8 cellular contexts compared by ENCODE assay signal in the genomic region with DNA sequence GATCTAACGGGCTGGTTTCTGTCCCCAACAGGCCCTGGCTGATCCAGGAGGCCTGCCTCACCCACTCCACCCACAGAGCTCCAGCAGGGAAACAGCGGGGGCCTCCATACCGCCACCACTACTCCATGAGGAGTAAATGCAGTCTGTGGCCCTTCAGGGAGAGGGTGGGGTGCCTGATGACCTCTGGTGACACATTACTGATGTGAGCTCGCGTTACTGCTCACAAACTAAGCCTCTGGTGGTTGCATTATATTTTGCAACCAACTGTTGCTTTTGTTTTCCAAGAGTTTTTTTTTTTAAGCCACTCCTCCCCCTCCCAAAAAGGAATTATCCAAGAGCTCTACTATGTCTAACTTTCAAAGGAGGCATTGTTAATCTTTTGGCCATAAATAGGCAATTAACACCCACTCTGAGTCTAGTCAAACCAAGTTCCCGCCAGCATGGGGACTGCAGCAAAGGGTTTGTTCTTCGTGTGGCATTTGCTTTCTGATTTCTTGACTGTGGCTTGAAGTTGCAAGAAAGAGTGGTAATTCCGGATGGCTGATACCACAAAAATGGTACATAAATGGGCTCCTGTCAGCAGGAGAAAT.
A peak's percentile ranks its signal among the peaks of the same experiment; 100 is the strongest.
DNase-seq lines count a peak whose midpoint lies in the region; TF ChIP-seq lines count a peak whose summit lies in the region.

No MANE protein-coding gene starts in this region.

- H3K79me2 ChIP-seq in osteoblast (ENCODE audit: insufficient read depth, low read length): peaks cover 12% of the 10 kb centered on the region

- peaks cover 2% of the 10 kb centered on the region for H3K27me3 Mint-ChIP-seq in activated T-helper 1 cell treated with anti-CD3 and anti-CD28 coated beads, Interleukin-12 subunit alpha, Interleukin-12 subunit beta, Interleukin-2, Interleukin-4 antibody, amounts not matched to agents 30 ng/mL and 10 ng/mL and 1 ng/mL, durations not matched to agents 14 hours and 24 hours and 36 hours (ENCODE audit: insufficient read depth)

- no peaks in the 10 kb centered on the region for H3K4me1 ChIP-seq in osteoblast (ENCODE audit: insufficient read depth, low read length)

- no peak overlapping the region for H3K4me2 ChIP-seq in osteoblast (ENCODE audit: insufficient read depth, low read length)

- H4K20me1 ChIP-seq in osteoblast (ENCODE audit: insufficient read depth, low read length): peaks cover 41% of the 10 kb centered on the region

- peaks cover 25% of the 10 kb centered on the region for H3K36me3 Mint-ChIP-seq in activated T-helper 1 cell treated with anti-CD3 and anti-CD28 coated beads, Interleukin-12 subunit alpha, Interleukin-12 subunit beta, Interleukin-2, Interleukin-4 antibody, amounts not matched to agents 30 ng/mL and 10 ng/mL and 1 ng/mL, durations not matched to agents 14 hours and 24 hours and 36 hours (ENCODE audit: low read depth)

- no peaks in the 10 kb centered on the region for H3K36me3 ChIP-seq in osteoblast (ENCODE audit: insufficient read depth, low read length)

- H3K4me3 Mint-ChIP-seq in activated T-helper 1 cell treated with anti-CD3 and anti-CD28 coated beads, Interleukin-12 subunit alpha, Interleukin-12 subunit beta, Interleukin-2, Interleukin-4 antibody, amounts not matched to agents 30 ng/mL and 10 ng/mL and 1 ng/mL, durations not matched to agents 14 hours and 24 hours and 36 hours: no peak overlapping the region

- intact Hi-C loops in activated T-helper 1 cell treated with anti-CD3 and anti-CD28 coated beads, Interleukin-12 subunit alpha, Interleukin-12 subunit beta, Interleukin-2, Interleukin-4 antibody, amounts not matched to agents 30 ng/mL and 10 ng/mL and 1 ng/mL, durations not matched to agents 14 hours and 24 hours and 36 hours (cut with micrococcal nuclease): loop anchor here (2.0 kb wide), 1 partner anchor 17 kb away; no protein-coding TSS in a partner anchor

- peaks cover 40% of the 10 kb centered on the region for H3K4me1 Mint-ChIP-seq in activated T-helper 1 cell treated with anti-CD3 and anti-CD28 coated beads, Interleukin-12 subunit alpha, Interleukin-12 subunit beta, Interleukin-2, Interleukin-4 antibody, amounts not matched to agents 30 ng/mL and 10 ng/mL and 1 ng/mL, durations not matched to agents 14 hours and 24 hours and 36 hours (ENCODE audit: low read depth)

- H3K9me3 Mint-ChIP-seq in activated T-helper 1 cell treated with anti-CD3 and anti-CD28 coated beads, Interleukin-12 subunit alpha, Interleukin-12 subunit beta, Interleukin-2, Interleukin-4 antibody, amounts not matched to agents 30 ng/mL and 10 ng/mL and 1 ng/mL, durations not matched to agents 14 hours and 24 hours and 36 hours: no peaks in the 10 kb centered on the region

- no peak overlapping the region for H2AFZ ChIP-seq in osteoblast (ENCODE audit: low read length)

- TF ChIP-seq CTCF in fibroblast of the aortic adventitia (IDR thresholded peaks at IDR 0.05; ENCODE audit: insufficient read depth, low read length): peak; percentile 28
- peak; percentile 24 for TF ChIP-seq CTCF in osteoblast (IDR thresholded peaks at IDR 0.05; ENCODE audit: extremely low read depth, low read depth, low read length)

- H3K9me3 ChIP-seq in osteoblast (ENCODE audit: low read depth, low read length): no peaks in the 10 kb centered on the region

- H3K27ac Mint-ChIP-seq in activated T-helper 1 cell treated with anti-CD3 and anti-CD28 coated beads, Interleukin-12 subunit alpha, Interleukin-12 subunit beta, Interleukin-2, Interleukin-4 antibody, amounts not matched to agents 30 ng/mL and 10 ng/mL and 1 ng/mL, durations not matched to agents 14 hours and 24 hours and 36 hours: no peak overlapping the region

- peak; percentile 12 for DNase-seq in DMS53 (lab: John Stamatoyannopoulos, UW)
- DNase-seq in DMS53 treated with DMSO at 0.1 percent for 48 hours (lab: John Stamatoyannopoulos, UW; ENCODE audit: unreplicated experiment): no peak
- peak; percentile 89 for DNase-seq in SW480 (ENCODE audit: low spot score)
- peak; percentile 38 for DNase-seq in fibroblast of the aortic adventitia (ENCODE audit: low read depth)
- peak; percentile 96 for DNase-seq in osteoblast (ENCODE audit: insufficient read length, low spot score, missing footprints)
- DNase-seq in activated T-helper 1 cell treated with anti-CD3 and anti-CD28 coated beads, Interleukin-12 subunit alpha, Interleukin-12 subunit beta, Interleukin-2, Interleukin-4 antibody, amounts not matched to agents 30 ng/mL and 10 ng/mL and 1 ng/mL, durations not matched to agents 14 hours and 24 hours and 36 hours (ENCODE audit: low spot score): no peak
- no peak for DNase-seq in germinal center (ENCODE audit: low spot score)
- DNase-seq in ureter (ENCODE audit: low spot score): no peak

- no peak overlapping the region for H3K4me3 ChIP-seq in fibroblast of the aortic adventitia (ENCODE audit: low read depth, low read length)
- H3K4me3 ChIP-seq in osteoblast (ENCODE audit: insufficient read depth, low read length): no peak overlapping the region

- H3K27me3 ChIP-seq in osteoblast (ENCODE audit: insufficient read depth, low read length): no peaks in the 10 kb centered on the region

- no peak overlapping the region for H3K27ac ChIP-seq in osteoblast (ENCODE audit: low read depth, low read length)

Comparison
In these comparisons a context has a peak if more than half of its experiments do, and no peak if none do; other contexts are left out.
1. DNase-seq: peak in DMS53 (single experiment), SW480 (single experiment), fibroblast of the aortic adventitia (single experiment) and osteoblast (single experiment); none in DMS53 treated with DMSO at 0.1 percent for 48 hours (single experiment), activated T-helper 1 cell treated with anti-CD3 and anti-CD28 coated beads, Interleukin-12 subunit alpha, Interleukin-12 subunit beta, Interleukin-2, Interleukin-4 antibody, amounts not matched to agents 30 ng/mL and 10 ng/mL and 1 ng/mL, durations not matched to agents 14 hours and 24 hours and 36 hours (single experiment), germinal center (single experiment) and ureter (single experiment).